In the genomic region with DNA sequence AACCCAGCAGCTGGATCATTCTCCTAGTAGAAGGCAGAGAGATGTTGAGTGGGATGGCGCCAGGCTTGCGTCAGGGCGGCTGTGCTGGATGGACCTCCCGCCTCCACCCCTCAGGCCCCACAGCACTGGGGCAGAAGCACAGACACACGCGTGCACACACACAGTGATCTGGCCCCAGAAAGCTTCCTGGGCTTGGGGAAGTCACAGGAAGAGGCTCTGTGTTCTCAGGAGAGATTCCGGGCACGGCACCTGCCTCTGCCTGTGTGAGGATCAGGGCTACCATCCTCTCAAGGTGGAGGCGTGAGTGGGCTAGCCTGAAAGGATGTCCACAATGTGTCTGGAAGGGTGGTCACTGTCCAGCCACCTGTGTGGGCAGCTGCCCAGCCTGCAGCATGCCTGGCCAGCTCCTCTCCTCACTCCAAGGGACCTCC, we compare ENCODE assay signal across 19 cellular contexts.
DNase-seq lines count a peak whose midpoint lies in the region; ATAC-seq and TF ChIP-seq lines count a peak whose summit lies in the region.
"Had no signal": no experiment of that assay in that cellular context is flagged by ENCODE, and none has a peak within 500 bp of the region (broad histone marks: within the 10 kb centered on the region; RNA-seq: fewer than 3 reads in every experiment).

No MANE protein-coding gene starts in this region.

- H3K4me3 Mint-ChIP-seq in nephron, result no peak overlapping the region
- H3K4me3 Mint-ChIP-seq: CD8-positive, alpha-beta memory T cell had no signal

- no peaks in the 10 kb centered on the region for H3K36me3 Mint-ChIP-seq in nephron (ENCODE audit: low read depth)
- H3K36me3 Mint-ChIP-seq: CD8-positive, alpha-beta memory T cell had no signal

- no peaks in the 10 kb centered on the region for H3K27me3 ChIP-seq in right atrium auricular region

- peaks cover 40% of the 10 kb centered on the region for H3K4me1 Mint-ChIP-seq in nephron
- H3K4me1 Mint-ChIP-seq: CD8-positive, alpha-beta memory T cell had no signal

- no peaks in the 10 kb centered on the region for H3K9me3 Mint-ChIP-seq in nephron
- H3K9me3 Mint-ChIP-seq: CD8-positive, alpha-beta memory T cell had no signal

- H3K4me1 ChIP-seq in right atrium auricular region, result no peaks in the 10 kb centered on the region

- H3K36me3 ChIP-seq in right atrium auricular region, result no peaks in the 10 kb centered on the region

- intact Hi-C loops in Right ventricle myocardium inferior (cut with DNase I), result no loop called here
- intact Hi-C loops in sciatic nerve (cut with DNase I), result no loop called here
- intact Hi-C loops in left ventricle myocardium superior (cut with micrococcal nuclease), result no loop called here

- H3K27ac ChIP-seq in right atrium auricular region, result no peak overlapping the region
- H3K27ac ChIP-seq: C4-2B had no signal

- H3K27ac Mint-ChIP-seq in nephron, result peak overlapping the region in 2 of 3 experiments; percentile 22 to 45
- H3K27ac Mint-ChIP-seq: CD8-positive, alpha-beta memory T cell had no signal

- TF ChIP-seq CTCF in right atrium auricular region (IDR thresholded peaks at IDR 0.05) (no peak), nephron (IDR thresholded peaks at IDR 0.05; ENCODE audit: unreplicated experiment in 3 of 3) (no peak)

- no peak for ATAC-seq in Right ventricle myocardium inferior
- no peak for ATAC-seq in sciatic nerve
- ATAC-seq in stimulated activated naive CD8-positive, alpha-beta T cell treated with anti-CD3 and anti-CD28 coated beads, Interleukin-15, Interleukin-2, amounts not matched to agents 100 U/mL and 50 U/mL, for 24 hours, result no peak
- ATAC-seq in left ventricle myocardium superior, result no peak

- DNase-seq in Right ventricle myocardium inferior (ENCODE audit: missing footprints) (peak; percentile 34), right atrium auricular region (ENCODE audit: low spot score) (no peak), sciatic nerve (ENCODE audit: low spot score) (peak; percentile 40), left ventricle myocardium superior (no peak), DMS79 treated with DMSO at 0.1 percent for 48 hours (lab: John Stamatoyannopoulos, UW) (no peak), NCI-H146 (lab: John Stamatoyannopoulos, UW) (no peak)
- DNase-seq in stimulated activated naive CD8-positive, alpha-beta T cell treated with anti-CD3 and anti-CD28 coated beads, Interleukin-15, Interleukin-2, amounts not matched to agents 100 U/mL and 50 U/mL, for 24 hours, result no peak
- DNase-seq: Calu3; CD8-positive, alpha-beta memory T cell; GF-D8; H7; Karpas-422; NCI-H1694 treated with DMSO at 0.1 percent for 48 hours; NCI-H2081 treated with DMSO at 0.1 percent for 48 hours; NCI-H446 treated with DMSO at 0.1 percent for 48 hours; NCI-H526 treated with DMSO at 0.1 percent for 48 hours; OCI-M1 had no signal

- H3K27me3 Mint-ChIP-seq in nephron (ENCODE audit: low read depth), result peaks cover 16% of the 10 kb centered on the region

- no peaks in the 10 kb centered on the region for H3K9me3 ChIP-seq in right atrium auricular region

- H3K4me3 ChIP-seq in right atrium auricular region, result no peak overlapping the region

Comparison
In these comparisons a context has a peak if more than half of its experiments do, and no peak if none do; other contexts are left out.
1. DNase-seq: peak in Right ventricle myocardium inferior (single experiment) and sciatic nerve (single experiment); none in right atrium auricular region (single experiment), stimulated activated naive CD8-positive, alpha-beta T cell treated with anti-CD3 and anti-CD28 coated beads, Interleukin-15, Interleukin-2, amounts not matched to agents 100 U/mL and 50 U/mL, for 24 hours (single experiment), left ventricle myocardium superior (single experiment), DMS79 treated with DMSO at 0.1 percent for 48 hours (single experiment) and NCI-H146 (single experiment).